8 cellular contexts compared by ENCODE assay signal in genomic region chr7:6577369-6578113, GRCh38.
DNase-seq lines count a peak whose midpoint lies in the region; ATAC-seq and TF ChIP-seq lines count a peak whose summit lies in the region.

Gene ZDHHC4 (plus strand): TSS chr7:6577454. CDS start chr7:6580562, 3,108 bp downstream.

- peak within 1 kb of the TSS; percentile 76 for H3K4me3 ChIP-seq in AG10803 (ENCODE audit: low read length)

- peak; percentile 97 for ATAC-seq in GM19035 (IDR thresholded peaks at IDR 0.05; ENCODE audit: unreplicated experiment)
- ATAC-seq in HG03342 (IDR thresholded peaks at IDR 0.05; ENCODE audit: unreplicated experiment), result peak; percentile 97

- DNase-seq in AG10803 (ENCODE audit: low read depth) (peak; percentile 88), NCI-H446 treated with DMSO at 0.1 percent for 48 hours (lab: John Stamatoyannopoulos, UW) (peak; percentile 83), cerebellar cortex (ENCODE audit: low spot score) (peak; percentile 81), kidney glomerular epithelial cell (lab: John Stamatoyannopoulos, UW) (peak; percentile 60)
- DNase-seq in activated CD4-positive, CD25-positive, alpha-beta regulatory T cell treated with anti-CD3 and anti-CD28 coated beads, Interleukin-2, amount 50 U/mL, for 72 hours, result peak; percentile 86
- DNase-seq in stimulated activated CD4-positive, alpha-beta T cell treated with anti-CD3 and anti-CD28 coated beads, Interleukin-15, amount 100 ng/mL, for 48 hours (ENCODE audit: low read depth in 2 of 2), result peak; percentile 78 to 86

- no peak for TF ChIP-seq CTCF in AG10803 (conservative IDR thresholded peaks at IDR 0.05; ENCODE audit: low read length)

Comparison
In these comparisons a context has a peak if more than half of its experiments do, and no peak if none do; other contexts are left out.
1. Peak in every context shown above with its lines: DNase-seq, ATAC-seq and H3K4me3 ChIP-seq.